18 cellular contexts compared by ENCODE assay signal in genomic region chr6:149088361-149088760, GRCh38.
DNase-seq lines count a peak whose midpoint lies in the region; ATAC-seq and TF ChIP-seq lines count a peak whose summit lies in the region.
"Had no signal": no experiment of that assay in that cellular context is flagged by ENCODE, and none has a peak within 500 bp of the region (broad histone marks: within the 10 kb centered on the region; RNA-seq: fewer than 3 reads in every experiment).

No MANE protein-coding gene starts in this region.

- H3K27me3 Mint-ChIP-seq in activated CD4-positive, alpha-beta T cell treated with anti-CD3 and anti-CD28 coated beads, Interleukin-2, amount 10 ng/mL, durations not matched to agents 24 days and 14 days, result no peaks in the 10 kb centered on the region
- no peaks in the 10 kb centered on the region for H3K27me3 Mint-ChIP-seq in WTC11 (ENCODE audit: low read depth)
- H3K27me3 Mint-ChIP-seq in activated T-helper 17 cell treated with anti-CD3 and anti-CD28 coated beads, Interleukin-2, amount 50 U/mL, for 72 hours, result no peaks in the 10 kb centered on the region

- no peak overlapping the region for H3K14ac ChIP-seq in trophoblast cell (ENCODE audit: low read length)

- H3K27ac Mint-ChIP-seq in activated CD4-positive, alpha-beta T cell treated with anti-CD3 and anti-CD28 coated beads, Interleukin-2, amount 10 ng/mL, durations not matched to agents 24 days and 14 days, result peak overlapping the region; percentile 31
- peak overlapping the region; percentile 15; the same call in 1 of the 2 replicates for H3K27ac Mint-ChIP-seq in WTC11
- H3K27ac Mint-ChIP-seq in activated T-helper 17 cell treated with anti-CD3 and anti-CD28 coated beads, Interleukin-2, amount 50 U/mL, for 72 hours, result peak overlapping the region; percentile 67
- H3K27ac Mint-ChIP-seq: B cell; CD8-positive, alpha-beta T cell had no signal

- no peak overlapping the region for H2BK5ac ChIP-seq in trophoblast cell (ENCODE audit: low read depth, low read length, poor library complexity)

- no CpG with 5 or more reads among the region's 9 CpGs for WGBS in trophoblast cell (ENCODE audit: extremely low coverage, insufficient coverage, insufficient read length)

- no peak for TF ChIP-seq CTCF in WTC11 (IDR thresholded peaks at IDR 0.05)

- H3K9me3 Mint-ChIP-seq in activated CD4-positive, alpha-beta T cell treated with anti-CD3 and anti-CD28 coated beads, Interleukin-2, amount 10 ng/mL, durations not matched to agents 24 days and 14 days, result no peaks in the 10 kb centered on the region
- H3K9me3 Mint-ChIP-seq in WTC11, result no peaks in the 10 kb centered on the region
- H3K9me3 Mint-ChIP-seq in activated T-helper 17 cell treated with anti-CD3 and anti-CD28 coated beads, Interleukin-2, amount 50 U/mL, for 72 hours, result no peaks in the 10 kb centered on the region
- H3K9me3 Mint-ChIP-seq: CD8-positive, alpha-beta T cell had no signal

- no peak overlapping the region for H3K4me3 ChIP-seq in trophoblast cell (ENCODE audit: low read depth, low read length)
- H3K4me3 ChIP-seq: BLaER1 treated with 17β-estradiol and CSF1 and Interleukin-3, amounts not matched to agents 10 nM and 100 nM; GM12878; GM23248; HAP-1 had no signal

- peaks cover 71% of the 10 kb centered on the region for H3K4me1 Mint-ChIP-seq in activated CD4-positive, alpha-beta T cell treated with anti-CD3 and anti-CD28 coated beads, Interleukin-2, amount 10 ng/mL, durations not matched to agents 24 days and 14 days
- H3K4me1 Mint-ChIP-seq in WTC11, result no peaks in the 10 kb centered on the region; the same call in 1 of the 2 replicates
- peaks cover 40% of the 10 kb centered on the region for H3K4me1 Mint-ChIP-seq in activated T-helper 17 cell treated with anti-CD3 and anti-CD28 coated beads, Interleukin-2, amount 50 U/mL, for 72 hours

- intact Hi-C loops in activated CD4-positive, alpha-beta T cell treated with anti-CD3 and anti-CD28 coated beads, Interleukin-2, amount 10 ng/mL, durations not matched to agents 24 days and 14 days (cut with micrococcal nuclease), result no loop called here

- DNase-seq in activated CD4-positive, alpha-beta T cell treated with anti-CD3 and anti-CD28 coated beads, Interleukin-2, amount 10 ng/mL, durations not matched to agents 24 days and 14 days, result no peak
- no peak for DNase-seq in activated CD4-positive, alpha-beta T cell treated with anti-CD3 and anti-CD28 coated beads, Interleukin-2, amount 50 U/mL, for 1 hour
- DNase-seq in WTC11 (ENCODE audit: low spot score) (no peak), trophoblast cell (peak; percentile 75 to 85), DMS153 (lab: John Stamatoyannopoulos, UW) (no peak)
- DNase-seq: Calu3; CD8-positive, alpha-beta T cell; DMS53; DND-41; EL; GM23248 had no signal

- no peak overlapping the region for H3K4me3 Mint-ChIP-seq in activated CD4-positive, alpha-beta T cell treated with anti-CD3 and anti-CD28 coated beads, Interleukin-2, amount 10 ng/mL, durations not matched to agents 24 days and 14 days
- no peak overlapping the region for H3K4me3 Mint-ChIP-seq in WTC11
- H3K4me3 Mint-ChIP-seq in activated T-helper 17 cell treated with anti-CD3 and anti-CD28 coated beads, Interleukin-2, amount 50 U/mL, for 72 hours, result no peak overlapping the region
- H3K4me3 Mint-ChIP-seq: B cell; CD8-positive, alpha-beta T cell had no signal

- no peak overlapping the region for H3K4ac ChIP-seq in trophoblast cell (ENCODE audit: low read depth, low read length)

- CTCF ChIA-PET in WTC11 (lab: Charles Lee), result interaction anchor here (3.0 kb wide), 1 partner anchor 344 kb away, joined by 15 read pairs; no protein-coding TSS in a partner anchor

- no peaks in the 10 kb centered on the region for H3K79me1 ChIP-seq in trophoblast cell (ENCODE audit: low read length)

- no peak overlapping the region for H4K8ac ChIP-seq in trophoblast cell (ENCODE audit: low read depth, low read length)

- no peaks in the 10 kb centered on the region for H3K27me3 ChIP-seq in trophoblast cell (ENCODE audit: insufficient read depth, low read length)
- H3K27me3 ChIP-seq: BLaER1 treated with 17β-estradiol and CSF1 and Interleukin-3, amounts not matched to agents 10 nM and 100 nM had no signal

- POLR2A ChIA-PET in WTC11 (lab: Charles Lee), result no interaction called here

- no peak overlapping the region for H2BK120ac ChIP-seq in trophoblast cell (ENCODE audit: insufficient read depth, low read length, poor library complexity)

- H4K91ac ChIP-seq in trophoblast cell (ENCODE audit: low read depth, low read length), result no peak overlapping the region

- no peaks in the 10 kb centered on the region for H3K9me3 ChIP-seq in trophoblast cell (ENCODE audit: insufficient read depth, low read depth, low read length)
- H3K9me3 ChIP-seq: BLaER1 treated with 17β-estradiol and CSF1 and Interleukin-3, amounts not matched to agents 10 nM and 100 nM; HAP-1 had no signal

- no peak overlapping the region for H3K23ac ChIP-seq in trophoblast cell (ENCODE audit: low read length)

- no peaks in the 10 kb centered on the region for H3K36me3 ChIP-seq in trophoblast cell (ENCODE audit: control insufficient read depth in 1 of 2, insufficient read depth in 2 of 2, low read length in 2 of 2)
- H3K36me3 ChIP-seq: BLaER1 treated with 17β-estradiol and CSF1 and Interleukin-3, amounts not matched to agents 10 nM and 100 nM; HAP-1 had no signal

- no peak overlapping the region for H3K4me2 ChIP-seq in trophoblast cell (ENCODE audit: low read length)
- H3K4me2 ChIP-seq: BLaER1 treated with 17β-estradiol and CSF1 and Interleukin-3, amounts not matched to agents 10 nM and 100 nM had no signal

- peaks cover 0 to 8% of the 10 kb centered on the region in 2 experiments for H3K4me1 ChIP-seq in trophoblast cell (ENCODE audit: control insufficient read depth in 1 of 2, insufficient read depth in 2 of 2, low read length in 2 of 2)
- H3K4me1 ChIP-seq: HAP-1 had no signal

- no peak overlapping the region for H2AFZ ChIP-seq in trophoblast cell (ENCODE audit: insufficient read depth, low read length, poor library complexity)
- H2AFZ ChIP-seq: GM23248 had no signal

- H3K18ac ChIP-seq in trophoblast cell (ENCODE audit: low read length), result no peak overlapping the region

- no peak overlapping the region for H3K27ac ChIP-seq in trophoblast cell (ENCODE audit: low read depth, low read length)
- H3K27ac ChIP-seq: BLaER1 treated with 17β-estradiol and CSF1 and Interleukin-3, amounts not matched to agents 10 nM and 100 nM; GM23248 had no signal

- H2AK5ac ChIP-seq in trophoblast cell (ENCODE audit: low read length), result no peak overlapping the region

- H3K9ac ChIP-seq in trophoblast cell (ENCODE audit: low read length), result no peak overlapping the region
- H3K9ac ChIP-seq: BLaER1 treated with 17β-estradiol and CSF1 and Interleukin-3, amounts not matched to agents 10 nM and 100 nM; GM23248 had no signal

- H3K36me3 Mint-ChIP-seq in activated CD4-positive, alpha-beta T cell treated with anti-CD3 and anti-CD28 coated beads, Interleukin-2, amount 10 ng/mL, durations not matched to agents 24 days and 14 days (ENCODE audit: low read depth), result peaks cover 10% of the 10 kb centered on the region
- H3K36me3 Mint-ChIP-seq in WTC11, result no peaks in the 10 kb centered on the region
- H3K36me3 Mint-ChIP-seq in activated T-helper 17 cell treated with anti-CD3 and anti-CD28 coated beads, Interleukin-2, amount 50 U/mL, for 72 hours (ENCODE audit: low read depth), result no peaks in the 10 kb centered on the region
- H3K36me3 Mint-ChIP-seq: CD8-positive, alpha-beta T cell had no signal

- H3K79me2 ChIP-seq in trophoblast cell (ENCODE audit: control insufficient read depth, insufficient read depth, low read length, poor library complexity), result no peaks in the 10 kb centered on the region

- no peak overlapping the region for H4K12ac ChIP-seq in trophoblast cell (ENCODE audit: low read depth, low read length)

- H2BK12ac ChIP-seq in trophoblast cell (ENCODE audit: low read length), result no peak overlapping the region

- ATAC-seq in WTC11 (no peak), GM18868 (IDR thresholded peaks at IDR 0.05; ENCODE audit: unreplicated experiment) (no peak), GM18519 (IDR thresholded peaks at IDR 0.05; ENCODE audit: low FRiP score, unreplicated experiment) (no peak)
- ATAC-seq in activated T-helper 17 cell treated with anti-CD3 and anti-CD28 coated beads, Interleukin-2, amount 50 U/mL, for 72 hours (replicated peaks), result no peak
- ATAC-seq: CD8-positive, alpha-beta T cell; GM12878 had no signal

TF ChIP-seq in WTC11, 78 proteins besides CTCF, POLR2A, EP300 and RAD21:
- TF ChIP-seq ZNF317 (CRISPR knock-in tag; IDR thresholded peaks at IDR 0.05; ENCODE audit: borderline replicate concordance, low read depth) (no peak), ZNF396 (CRISPR knock-in tag; IDR thresholded peaks at IDR 0.05; ENCODE audit: borderline replicate concordance) (no peak), ZBTB43 (CRISPR knock-in tag; IDR thresholded peaks at IDR 0.05) (no peak), ETV6 (CRISPR knock-in tag; IDR thresholded peaks at IDR 0.05) (no peak), E2F4 (CRISPR knock-in tag; IDR thresholded peaks at IDR 0.05; ENCODE audit: borderline replicate concordance, low read depth) (no peak), GTF2I (CRISPR knock-in tag; conservative IDR thresholded peaks at IDR 0.05) (no peak), NR2C2 (CRISPR knock-in tag; IDR thresholded peaks at IDR 0.05) (no peak)

Comparison
In these comparisons a context has a peak if more than half of its experiments do, and no peak if none do; other contexts are left out.
1. DNase-seq: peak in trophoblast cell (2 of 2); none in activated CD4-positive, alpha-beta T cell treated with anti-CD3 and anti-CD28 coated beads, Interleukin-2, amount 10 ng/mL, durations not matched to agents 24 days and 14 days (single experiment), activated CD4-positive, alpha-beta T cell treated with anti-CD3 and anti-CD28 coated beads, Interleukin-2, amount 50 U/mL, for 1 hour (single experiment), WTC11 (single experiment) and DMS153 (single experiment).
2. H3K27ac Mint-ChIP-seq: peak in every context shown above with its lines; median percentile 67 in activated T-helper 17 cell treated with anti-CD3 and anti-CD28 coated beads, Interleukin-2, amount 50 U/mL, for 72 hours; 31 in activated CD4-positive, alpha-beta T cell treated with anti-CD3 and anti-CD28 coated beads, Interleukin-2, amount 10 ng/mL, durations not matched to agents 24 days and 14 days; 15 in WTC11.